Comparison of ENCODE assay signal across 13 cellular contexts in genomic region chr5:10591946-10592345, GRCh38.
"Had no signal": no experiment of that assay in that cellular context is flagged by ENCODE, and none has a peak within 500 bp of the region (broad histone marks: within the 10 kb centered on the region; RNA-seq: fewer than 3 reads in every experiment).

No MANE protein-coding gene starts in this region.

- H3K9me3 Mint-ChIP-seq: natural killer cell treated with Interleukin-12 subunit alpha and Interleukin-12 subunit beta and Interleukin-15 and Interleukin-18, amount 100 ng/mL, for 72 hours had no signal

- H3K4me3 ChIP-seq: ascending aorta, breast epithelium, skin epidermis, tibial artery, uterus had no signal

- H3K4me3 Mint-ChIP-seq: activated naive CD4-positive, alpha-beta T cell treated with anti-CD3 and anti-CD28 coated beads, Interleukin-2, amount 10 ng/mL, durations not matched to agents 7 days and 5 days; effector memory CD8-positive, alpha-beta T cell; natural killer cell treated with Interleukin-12 subunit alpha and Interleukin-12 subunit beta and Interleukin-15 and Interleukin-18, amount 100 ng/mL, for 72 hours had no signal

- H3K9me3 ChIP-seq: ascending aorta, breast epithelium, tibial artery, uterus had no signal

- ATAC-seq: activated T-helper 17 cell treated with anti-CD3 and anti-CD28 coated beads, Interleukin-2, amount 50 U/mL, for 72 hours; effector memory CD8-positive, alpha-beta T cell; natural killer cell treated with Interleukin-12 subunit alpha and Interleukin-12 subunit beta and Interleukin-15 and Interleukin-18, amount 100 ng/mL, for 72 hours had no signal

- H3K27me3 Mint-ChIP-seq: effector memory CD8-positive, alpha-beta T cell had no signal

- H3K36me3 ChIP-seq: ascending aorta, breast epithelium, tibial artery, uterus had no signal

- H3K27ac Mint-ChIP-seq: activated naive CD4-positive, alpha-beta T cell treated with anti-CD3 and anti-CD28 coated beads, Interleukin-2, amount 10 ng/mL, durations not matched to agents 7 days and 5 days; activated T-helper 17 cell treated with anti-CD3 and anti-CD28 coated beads, Interleukin-2, amount 50 U/mL, for 72 hours; effector memory CD8-positive, alpha-beta T cell; natural killer cell treated with Interleukin-12 subunit alpha and Interleukin-12 subunit beta and Interleukin-15 and Interleukin-18, amount 100 ng/mL, for 72 hours had no signal

- H3K27ac ChIP-seq: breast epithelium, skin epidermis, tibial artery had no signal

- DNase-seq: activated naive CD4-positive, alpha-beta T cell treated with anti-CD3 and anti-CD28 coated beads, Interleukin-2, amount 10 ng/mL, durations not matched to agents 7 days and 5 days; dermis blood vessel endothelial cell; effector memory CD8-positive, alpha-beta T cell; hypothalamus; stimulated activated CD4-positive, alpha-beta T cell treated with anti-CD3 and anti-CD28 coated beads, Interleukin-4, amount 100 ng/mL, for 24 hours; stimulated activated naive CD4-positive, alpha-beta T cell; uterus had no signal

- H3K27me3 ChIP-seq: ascending aorta, breast epithelium, tibial artery, uterus had no signal
